ENCODE assay signal across 13 cellular contexts in the genomic region with DNA sequence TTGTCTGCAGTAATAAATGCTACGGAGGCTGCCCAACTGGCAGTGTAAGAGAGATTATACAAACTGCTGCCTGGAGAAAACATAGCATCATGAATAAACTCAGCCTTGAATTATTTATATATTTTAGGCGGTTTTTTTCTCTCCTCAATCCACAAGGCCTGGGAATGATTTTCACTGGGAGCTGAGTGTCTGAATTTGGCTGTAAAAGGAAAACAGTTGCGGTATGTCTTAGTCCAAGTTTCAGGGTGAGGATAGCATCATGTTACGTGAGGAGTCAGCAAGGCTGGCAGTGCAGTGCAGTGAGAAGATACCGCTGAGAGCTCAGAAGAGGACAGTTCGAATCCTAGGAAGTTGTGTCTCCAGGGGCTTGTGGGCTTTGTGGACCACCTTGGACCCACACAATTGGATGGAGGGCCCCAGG.
DNase-seq lines count a peak whose midpoint lies in the region; ATAC-seq, FAIRE-seq and TF ChIP-seq lines count a peak whose summit lies in the region.
"Had no signal": no experiment of that assay in that cellular context is flagged by ENCODE, and none has a peak within 500 bp of the region (broad histone marks: within the 10 kb centered on the region; RNA-seq: fewer than 3 reads in every experiment).

No MANE protein-coding gene starts in this region.

- TF ChIP-seq CTCF in astrocyte of the spinal cord (IDR thresholded peaks at IDR 0.05; ENCODE audit: low read depth, low read length) (no peak), HepG2 (CRISPR knock-in tag; IDR thresholded peaks at IDR 0.05) (no peak), GM20000 (IDR thresholded peaks at IDR 0.05; ENCODE audit: extremely low read depth, missing control alignments) (no peak)

- H3K36me3 ChIP-seq in HepG2 (replicated peaks in 1 of 2; ENCODE audit: control insufficient read depth in 1 of 2, insufficient read depth in 2 of 2, low read length in 2 of 2) = no peaks in the 10 kb centered on the region

- H3K9me3 ChIP-seq in right cardiac atrium (ENCODE audit: control insufficient read depth, low read length) (no peaks in the 10 kb centered on the region), HepG2 (ENCODE audit: low read length) (peaks cover 11% of the 10 kb centered on the region; the same call in 1 of the 2 replicates)
- H3K9me3 ChIP-seq: Caco-2 had no signal

- intact Hi-C loops in right cardiac atrium (cut with DNase I) = no loop called here
- intact Hi-C loops in HepG2 (cut with micrococcal nuclease; ENCODE audit: unreplicated experiment) = no loop called here

- ATAC-seq in right cardiac atrium (peak; percentile 37 to 46), HepG2 (no peak)
- ATAC-seq: activated CD8-positive, alpha-beta memory T cell treated with anti-CD3 and anti-CD28 coated beads, Interleukin-2, amount 10 ng/mL, durations not matched to agents 7 days and 5 days; stimulated activated memory B cell treated with anti-CD40 and anti-IgM and Interleukin-4, amounts not matched to agents 10 μg/mL and 1 μg/mL and 100 μg/mL, for 72 hours had no signal

- 56% methylated on average over 6 of the region's 6 CpGs for WGBS in right cardiac atrium
- 43% methylated on average over 6 of the region's 6 CpGs for WGBS in HepG2 (ENCODE audit: low lambda C conversion rate)

- no peak for TF ChIP-seq EP300 in HepG2 (IDR thresholded peaks at IDR 0.05; ENCODE audit: low read depth in 2 of 2, low read length in 2 of 2)
- no peak for TF ChIP-seq EP300 in HepG2 (CRISPR knock-in tag; IDR thresholded peaks at IDR 0.05; ENCODE audit: borderline replicate concordance)

- DNase-seq in GOT3 (lab: John Stamatoyannopoulos, UW) (peak; percentile 9), astrocyte of the spinal cord (ENCODE audit: low read depth, low spot score) (peak; percentile 88), right cardiac atrium (peak in 2 of 3 donors; percentile 23 to 42), smooth muscle cell of the brain vasculature (ENCODE audit: low read depth, low spot score) (peak; percentile 81), HepG2 (ENCODE audit: low spot score) (no peak), NCI-H510A treated with DMSO at 0.1 percent for 48 hours (lab: John Stamatoyannopoulos, UW) (no peak), GM20000 (ENCODE audit: low spot score) (no peak), NOMO-1 treated with dmso at 0.1 percent for 144 hours (lab: John Stamatoyannopoulos, UW; ENCODE audit: unreplicated experiment) (no peak)
- DNase-seq: activated CD8-positive, alpha-beta memory T cell treated with anti-CD3 and anti-CD28 coated beads, Interleukin-2, amount 10 ng/mL, durations not matched to agents 7 days and 5 days; Caco-2; immature natural killer cell; Kasumi-1 had no signal

- H3K27me3 ChIP-seq in right cardiac atrium (ENCODE audit: control insufficient read depth, insufficient read depth) = no peaks in the 10 kb centered on the region
- H3K27me3 ChIP-seq in HepG2 (ENCODE audit: control insufficient read depth in 1 of 2, insufficient read depth in 2 of 2, low read length in 2 of 2) = no peaks in the 10 kb centered on the region

- H3K4me1 ChIP-seq in right cardiac atrium (ENCODE audit: control insufficient read depth, insufficient read depth, low read length) = no peaks in the 10 kb centered on the region
- H3K4me1 ChIP-seq in HepG2 (ENCODE audit: insufficient read depth, low read length) = no peaks in the 10 kb centered on the region

- TF ChIP-seq RAD21 in HepG2 (CRISPR knock-in tag; IDR thresholded peaks at IDR 0.05) = no peak

- no peak overlapping the region for H3K27ac ChIP-seq in right cardiac atrium (ENCODE audit: low read length)
- no peak overlapping the region for H3K27ac ChIP-seq in HepG2 (ENCODE audit: extremely low read length, insufficient read depth, low read length)

- in situ Hi-C loops in astrocyte of the spinal cord (cut with HindIII; ENCODE audit: low sequenced_read_pairs) = no loop called here
- in situ Hi-C loops in HepG2 (cut with HindIII; ENCODE audit: extremely low pct_ligation_motif_present, low pct_unique_long_range_greater_than_20kb) = no loop called here

- H3K9ac ChIP-seq in HepG2 (ENCODE audit: insufficient read depth, low read depth, low read length) = no peak overlapping the region

- no peaks in the 10 kb centered on the region for H4K20me1 ChIP-seq in HepG2 (ENCODE audit: insufficient read depth, low read length)

- no peak for TF ChIP-seq POLR2A in HepG2 (IDR thresholded peaks at IDR 0.05; ENCODE audit: insufficient read depth in 1 of 2, low read depth in 2 of 2, low read length in 2 of 2)

- H3K4me3 ChIP-seq in astrocyte of the spinal cord (ENCODE audit: low read depth, low read length) = no peak overlapping the region
- H3K4me3 ChIP-seq in right cardiac atrium (ENCODE audit: low read length) = no peak overlapping the region
- H3K4me3 ChIP-seq in HepG2 (replicated peaks in 1 of 3; ENCODE audit: insufficient read depth in 1 of 3, low read depth in 2 of 3, low read length in 3 of 3) = no peak overlapping the region

- CTCF ChIA-PET in HepG2 (lab: Yijun Ruan, JAX; ENCODE audit: low intra/inter-chr PET ratio, low total read pairs) = no interaction called here

- FAIRE-seq in HepG2 (lab: Jason Lieb, UNC) = no peak

- no peak overlapping the region for H2AFZ ChIP-seq in HepG2 (ENCODE audit: low read length)

- no TSS peak for BruUV-seq in HepG2 (replicated peaks; lab: Mats Ljungman, UMichigan)

- POLR2A ChIA-PET in HepG2 (lab: Yijun Ruan, JAX) = no interaction called here

- no peaks in the 10 kb centered on the region for H3K79me2 ChIP-seq in HepG2 (ENCODE audit: insufficient read depth, low read length)

- no peak overlapping the region for H3K4me2 ChIP-seq in HepG2 (ENCODE audit: low read depth, low read length)

TF ChIP-seq in HepG2, 621 proteins besides CTCF, POLR2A, EP300 and RAD21:
- TF ChIP-seq ZSCAN31 (CRISPR knock-in tag; IDR thresholded peaks at IDR 0.05; ENCODE audit: low read depth) (no peak), ZNF672 (CRISPR knock-in tag; IDR thresholded peaks at IDR 0.05) (no peak), ZFP41 (CRISPR knock-in tag; IDR thresholded peaks at IDR 0.05; ENCODE audit: borderline replicate concordance) (no peak), JARID2 (CRISPR knock-in tag; IDR thresholded peaks at IDR 0.05; ENCODE audit: insufficient replicate concordance) (no peak), ZSCAN25 (CRISPR knock-in tag; IDR thresholded peaks at IDR 0.05) (no peak), ZNF841 (CRISPR knock-in tag; IDR thresholded peaks at IDR 0.05; ENCODE audit: borderline replicate concordance) (no peak), ATM (IDR thresholded peaks at IDR 0.05; ENCODE audit: borderline replicate concordance) (no peak), SALL1 (CRISPR knock-in tag; IDR thresholded peaks at IDR 0.05) (no peak)

Comparison
In these comparisons a context has a peak if more than half of its experiments do, and no peak if none do; other contexts are left out.
1. DNase-seq: peak in GOT3 (single experiment), astrocyte of the spinal cord (single experiment), right cardiac atrium (2 of 3) and smooth muscle cell of the brain vasculature (single experiment); none in HepG2 (single experiment), NCI-H510A treated with DMSO at 0.1 percent for 48 hours (single experiment), GM20000 (single experiment) and NOMO-1 treated with dmso at 0.1 percent for 144 hours (single experiment).